ENCODE assay signal across 17 cellular contexts in the genomic region with DNA sequence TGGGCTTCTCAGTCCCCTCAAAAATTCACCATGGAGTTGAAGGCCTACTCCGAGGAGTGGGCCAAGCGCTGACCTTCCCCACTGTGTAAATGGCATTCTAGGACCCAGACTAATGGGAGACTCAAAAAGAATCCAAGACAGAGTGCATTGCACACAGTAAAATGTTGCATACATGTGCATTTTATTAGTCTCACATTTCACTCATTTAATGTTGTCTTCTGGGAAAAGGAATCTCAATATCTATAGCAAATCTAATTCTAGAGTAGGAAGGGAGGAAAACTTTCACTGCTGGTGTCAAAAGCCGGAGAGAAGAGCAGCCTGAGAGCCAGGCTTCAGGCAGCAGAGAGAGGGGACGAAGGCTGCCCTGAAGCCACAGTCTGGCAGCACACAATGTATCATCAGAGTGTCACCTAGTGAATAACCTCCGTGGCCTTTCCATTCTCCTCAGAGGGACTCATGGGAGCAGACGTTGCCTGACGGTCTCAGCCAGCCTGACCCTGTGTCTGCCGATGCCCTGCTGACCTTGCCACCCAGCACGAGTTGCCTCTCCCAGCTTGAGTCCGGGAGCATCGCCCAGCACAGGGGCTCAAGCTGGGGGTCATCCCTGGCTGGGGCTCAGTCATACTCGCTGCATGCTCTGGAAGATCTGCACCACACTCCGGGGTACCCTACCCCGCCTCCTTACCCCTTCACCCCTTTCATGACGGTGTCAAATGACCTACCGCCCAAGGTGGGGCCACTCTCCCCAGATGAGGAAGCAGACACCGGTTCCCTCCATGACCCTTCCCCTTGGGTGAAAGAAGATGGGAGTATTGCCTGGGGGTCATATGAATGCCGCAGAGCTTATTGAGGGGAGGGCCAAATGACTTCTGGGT. TPM values are rescaled to one million over a fixed set of nuclear protein-coding genes. Genes with fewer than 3 reads are reported as not detected.
DNase-seq lines count a peak whose midpoint lies in the region; ATAC-seq and TF ChIP-seq lines count a peak whose summit lies in the region.
"Had no signal": no experiment of that assay in that cellular context is flagged by ENCODE, and none has a peak within 500 bp of the region (broad histone marks: within the 10 kb centered on the region; RNA-seq: fewer than 3 reads in every experiment).

No MANE protein-coding gene starts in this region.

- H3K4me1 ChIP-seq in parathyroid adenoma, result peaks cover 3% of the 10 kb centered on the region

- no peaks in the 10 kb centered on the region for H3K36me3 Mint-ChIP-seq in MCF 10A (ENCODE audit: insufficient read depth, unreplicated experiment)

- H3K9me3 Mint-ChIP-seq in stimulated activated naive CD8-positive, alpha-beta T cell treated with anti-CD3 and anti-CD28 coated beads, Interleukin-15, amount 100 ng/mL, for 72 hours, result no peaks in the 10 kb centered on the region
- no peaks in the 10 kb centered on the region for H3K9me3 Mint-ChIP-seq in MCF 10A (ENCODE audit: unreplicated experiment)

- H3K27ac Mint-ChIP-seq in stimulated activated naive CD8-positive, alpha-beta T cell treated with anti-CD3 and anti-CD28 coated beads, Interleukin-15, amount 100 ng/mL, for 72 hours, result no peak overlapping the region
- no peak overlapping the region for H3K27ac Mint-ChIP-seq in MCF 10A (ENCODE audit: low read depth, unreplicated experiment)

- no peak overlapping the region for H3K27ac ChIP-seq in parathyroid adenoma
- H3K27ac ChIP-seq: GM23248, KMS-11 had no signal

- H3K9ac ChIP-seq in parathyroid adenoma, result no peak overlapping the region
- H3K9ac ChIP-seq: GM23248, KMS-11 had no signal

- H3K4me2 ChIP-seq in parathyroid adenoma (ENCODE audit: low read length), result peak overlapping the region; percentile 73
- H3K4me2 ChIP-seq: KMS-11 had no signal

- H3K79me2 ChIP-seq in parathyroid adenoma, result no peaks in the 10 kb centered on the region

- H3K27me3 ChIP-seq in parathyroid adenoma (ENCODE audit: control insufficient read depth, insufficient read depth, low read length), result no peaks in the 10 kb centered on the region
- H3K27me3 ChIP-seq: Peyer's patch had no signal

- ATAC-seq in stimulated activated naive CD8-positive, alpha-beta T cell treated with anti-CD3 and anti-CD28 coated beads, Interleukin-15, amount 100 ng/mL, for 72 hours, result peak; percentile 31
- ATAC-seq in stimulated activated naive CD8-positive, alpha-beta T cell treated with anti-CD3 and anti-CD28 coated beads, Interleukin-15, Interleukin-2, amounts not matched to agents 100 U/mL and 50 U/mL, for 24 hours, result no peak

- BruUV-seq in MCF 10A (replicated peaks; lab: Mats Ljungman, UMichigan), result no TSS peak

- no peaks in the 10 kb centered on the region for H3K36me3 ChIP-seq in parathyroid adenoma (ENCODE audit: control insufficient read depth, insufficient read depth, low read length)
- H3K36me3 ChIP-seq: MG63, Peyer's patch had no signal

- TF ChIP-seq CTCF in parathyroid adenoma (IDR thresholded peaks at IDR 0.05) (no peak), MCF 10A (IDR thresholded peaks at IDR 0.05; ENCODE audit: unreplicated experiment) (no peak)

- H3K4me1 Mint-ChIP-seq in stimulated activated naive CD8-positive, alpha-beta T cell treated with anti-CD3 and anti-CD28 coated beads, Interleukin-15, amount 100 ng/mL, for 72 hours, result no peaks in the 10 kb centered on the region
- H3K4me1 Mint-ChIP-seq in MCF 10A (ENCODE audit: insufficient read depth, unreplicated experiment), result no peaks in the 10 kb centered on the region

- DNase-seq in stimulated activated naive CD8-positive, alpha-beta T cell treated with anti-CD3 and anti-CD28 coated beads, Interleukin-15, amount 100 ng/mL, for 72 hours, result no peak
- no peak for DNase-seq in stimulated activated naive CD8-positive, alpha-beta T cell treated with anti-CD3 and anti-CD28 coated beads, Interleukin-15, Interleukin-2, amounts not matched to agents 100 U/mL and 50 U/mL, for 24 hours
- DNase-seq in fibroblast of peridontal ligament (ENCODE audit: extremely low read depth) (peak; percentile 54), NCI-H526 treated with DMSO at 0.1 percent for 48 hours (lab: John Stamatoyannopoulos, UW) (no peak), MCF 10A (ENCODE audit: unreplicated experiment) (no peak), SKM-1 treated with dmso at 0.1 percent for 144 hours (lab: John Stamatoyannopoulos, UW; ENCODE audit: unreplicated experiment) (no peak), NCI-H2196 treated with DMSO at 0.1 percent for 48 hours (lab: John Stamatoyannopoulos, UW; ENCODE audit: unreplicated experiment) (no peak)
- DNase-seq: DMS79, GM23248, MG63, NCI-H1105, NCI-H1694 treated with DMSO at 0.1 percent for 48 hours, NCI-H446, Right ventricle myocardium superior had no signal

- H2AFZ ChIP-seq in parathyroid adenoma, result peak overlapping the region; percentile 51
- H2AFZ ChIP-seq: GM23248 had no signal

- H3K9me3 ChIP-seq in parathyroid adenoma (ENCODE audit: control insufficient read depth, low read length), result no peaks in the 10 kb centered on the region
- H3K9me3 ChIP-seq: MG63, Peyer's patch had no signal

- H3K27me3 Mint-ChIP-seq in stimulated activated naive CD8-positive, alpha-beta T cell treated with anti-CD3 and anti-CD28 coated beads, Interleukin-15, amount 100 ng/mL, for 72 hours, result no peaks in the 10 kb centered on the region
- H3K27me3 Mint-ChIP-seq in MCF 10A (ENCODE audit: insufficient read depth, unreplicated experiment), result peaks cover 13% of the 10 kb centered on the region

- peak overlapping the region; percentile 14 for H3K4me3 ChIP-seq in parathyroid adenoma (ENCODE audit: low read depth, low read length)
- H3K4me3 ChIP-seq: GM23248, MG63, Peyer's patch had no signal

- intact Hi-C loops in MCF 10A (cut with micrococcal nuclease), result loop anchor here (10.0 kb wide), 1 partner anchor 279 kb away; no protein-coding TSS in a partner anchor

- CTCF ChIA-PET in MCF 10A (lab: Yijun Ruan, JAX), result interaction anchor here (1.1 to 9.6 kb wide), 5 partner anchors 139 to 838 kb away, joined by 5 to 233 read pairs (median 42); no protein-coding TSS in a partner anchor

- H3K4me3 Mint-ChIP-seq in stimulated activated naive CD8-positive, alpha-beta T cell treated with anti-CD3 and anti-CD28 coated beads, Interleukin-15, amount 100 ng/mL, for 72 hours, result no peak overlapping the region
- H3K4me3 Mint-ChIP-seq in MCF 10A (ENCODE audit: unreplicated experiment), result no peak overlapping the region

- POLR2A ChIA-PET in MCF 10A (lab: Yijun Ruan, JAX), result no interaction called here

RNA-seq across cellular contexts. Expression of a gene that starts 12.9 kb away (rescaled TPM):
- total RNA-seq in MCF 10A (2022), result not detected in 2 replicates
- total RNA-seq: GM23248 had no signal

RNA-seq across cellular contexts. Expression of a gene that starts 39.9 kb away (rescaled TPM):
- total RNA-seq in MCF 10A (2022), result not detected in 2 replicates
- total RNA-seq: GM23248, Right ventricle myocardium superior had no signal
